Comparison of ENCODE assay signal across 9 cellular contexts in genomic region chr19:13013649-13014048, GRCh38. TPM values are rescaled to one million over a fixed set of nuclear protein-coding genes. Genes with fewer than 3 reads are reported as not detected.
DNase-seq lines count a peak whose midpoint lies in the region; ATAC-seq, FAIRE-seq and TF ChIP-seq lines count a peak whose summit lies in the region.
"Had no signal": no experiment of that assay in that cellular context is flagged by ENCODE, and none has a peak within 500 bp of the region (broad histone marks: within the 10 kb centered on the region; RNA-seq: fewer than 3 reads in every experiment).

No MANE protein-coding gene starts in this region.

- H3K4me1 ChIP-seq in left lung: peaks cover 62 to 90% of the 10 kb centered on the region in 2 donors
- H3K4me1 ChIP-seq in tibial artery: peaks cover 0 to 100% (median 87%) of the 10 kb centered on the region in 4 donors

- H3K4me3 ChIP-seq in left lung (peak overlapping the region; percentile 4 to 24), tibial artery (peak overlapping the region; percentile 44 to 54)

- no peaks in the 10 kb centered on the region for H3K9me3 Mint-ChIP-seq in activated T-cell treated with anti-CD3 and anti-CD28 coated beads, Interleukin-2, amount 50 U/mL, for 4 hours

- H3K4me3 Mint-ChIP-seq in activated T-cell treated with anti-CD3 and anti-CD28 coated beads, Interleukin-2, amount 50 U/mL, for 4 hours: peak overlapping the region; percentile 83

- H3K27me3 Mint-ChIP-seq in activated T-cell treated with anti-CD3 and anti-CD28 coated beads, Interleukin-2, amount 50 U/mL, for 4 hours (ENCODE audit: low read depth): peaks cover 71% of the 10 kb centered on the region

- no peak for FAIRE-seq in HTR-8/SVneo (lab: Jason Lieb, UNC)

- TF ChIP-seq CTCF in left lung (IDR thresholded peaks at IDR 0.05) (no peak), tibial artery (IDR thresholded peaks at IDR 0.05) (no peak)

- peaks cover 0 to 66% of the 10 kb centered on the region in 2 donors for H3K27me3 ChIP-seq in left lung
- H3K27me3 ChIP-seq in tibial artery: no peaks in the 10 kb centered on the region
- H3K27me3 ChIP-seq: BE2C had no signal

- DNase-seq in activated T-cell treated with anti-CD3 and anti-CD28 coated beads, Interleukin-2, amount 50 U/mL, for 4 hours: no peak
- DNase-seq in activated T-cell treated with anti-CD3 and anti-CD28 coated beads, Interleukin-2, amount 50 U/mL, for 1 hour: no peak
- DNase-seq in left lung: peak in 1 of 2 donors; percentile 54
- DNase-seq in tibial artery: no peak
- DNase-seq in NCI-H774 (lab: John Stamatoyannopoulos, UW): no peak
- no peak for DNase-seq in erythroblast (lab: John Stamatoyannopoulos, UW)
- no peak for DNase-seq in HTR-8/SVneo (ENCODE audit: insufficient read length, low spot score)
- DNase-seq: BE2C had no signal

- peak overlapping the region; percentile 79 for H3K27ac ChIP-seq in angular gyrus (ENCODE audit: low read depth, low read length)
- H3K27ac ChIP-seq in left lung: peak overlapping the region; percentile 77 to 94
- peak overlapping the region; percentile 88 to 99 for H3K27ac ChIP-seq in tibial artery

- intact Hi-C loops in left lung (cut with DNase I): no loop called here
- intact Hi-C loops in tibial artery (cut with DNase I; ENCODE audit: low total_unique reads): no loop called here

- H3K4me1 Mint-ChIP-seq in activated T-cell treated with anti-CD3 and anti-CD28 coated beads, Interleukin-2, amount 50 U/mL, for 4 hours (ENCODE audit: low read depth): peaks cover 22% of the 10 kb centered on the region

- peaks cover 3% of the 10 kb centered on the region for H3K36me3 Mint-ChIP-seq in activated T-cell treated with anti-CD3 and anti-CD28 coated beads, Interleukin-2, amount 50 U/mL, for 4 hours (ENCODE audit: insufficient read depth)

- no peak for TF ChIP-seq POLR2A in erythroblast (IDR thresholded peaks at IDR 0.05; ENCODE audit: low read length)

- no peak for ATAC-seq in activated T-cell treated with anti-CD3 and anti-CD28 coated beads, Interleukin-2, amount 50 U/mL, for 4 hours
- no peak for ATAC-seq in left lung

- H3K9me3 ChIP-seq in left lung (no peaks in the 10 kb centered on the region), tibial artery (no peaks in the 10 kb centered on the region)
- H3K9me3 ChIP-seq: BE2C had no signal

- H3K36me3 ChIP-seq in left lung (no peaks in the 10 kb centered on the region), tibial artery (peaks cover 0 to 5% (median 0%) of the 10 kb centered on the region in 3 donors)
- H3K36me3 ChIP-seq: BE2C had no signal

RNA-seq across cellular contexts. Expression of gene NFIX, which starts 18.4 kb away (rescaled TPM):
- total RNA-seq in activated T-cell treated with anti-CD3 and anti-CD28 coated beads, Interleukin-2, amount 50 U/mL, for 4 hours: 10 to 100 TPM; 11.1 to 20.4 (median 16.1) TPM
- 100 to 1,000 TPM; 166 to 237 TPM for total RNA-seq in left lung

RNA-seq across cellular contexts. Expression of gene DAND5, which starts 44.3 kb away (rescaled TPM):
- total RNA-seq in activated T-cell treated with anti-CD3 and anti-CD28 coated beads, Interleukin-2, amount 50 U/mL, for 4 hours: not detected
- under 1 TPM in 1 of 2 donors, not detected in 1; 0.13 TPM for total RNA-seq in left lung

RNA-seq across cellular contexts. Expression of gene GADD45GIP1, which starts 56.6 kb away (rescaled TPM):
- total RNA-seq in activated T-cell treated with anti-CD3 and anti-CD28 coated beads, Interleukin-2, amount 50 U/mL, for 4 hours: 10 to 100 TPM; 60.5 to 65.2 (median 61.8) TPM
- total RNA-seq in left lung: 10 to 100 TPM; 14.7 to 20.5 TPM

Comparison
In these comparisons a context has a peak if more than half of its experiments do, and no peak if none do; other contexts are left out.
1. RNA of gene NFIX, which starts 18.4 kb away (total RNA-seq): 166 to 237 TPM in left lung; 11.1 to 20.4 TPM in activated T-cell treated with anti-CD3 and anti-CD28 coated beads, Interleukin-2, amount 50 U/mL, for 4 hours; every median in the first group is over 4 times any median in the second.
2. Peak in every context shown above with its lines, with median percentiles within 50 percentile points of each other: H3K27ac ChIP-seq.